In genomic region chr1:12409676-12410075, GRCh38 we compare ENCODE assay signal across 22 cellular contexts.
DNase-seq lines count a peak whose midpoint lies in the region; ATAC-seq and TF ChIP-seq lines count a peak whose summit lies in the region.
"Had no signal": no experiment of that assay in that cellular context is flagged by ENCODE, and none has a peak within 500 bp of the region (broad histone marks: within the 10 kb centered on the region; RNA-seq: fewer than 3 reads in every experiment).

No MANE protein-coding gene starts in this region.

- intact Hi-C loops in left lung (cut with DNase I): no loop called here
- intact Hi-C loops in gastrocnemius medialis (cut with DNase I; ENCODE audit: low total_unique reads): no loop called here

- H3K27ac Mint-ChIP-seq in activated naive CD8-positive, alpha-beta T cell treated with anti-CD3 and anti-CD28 coated beads, Interleukin-2, amount 50 U/mL, for 24 hours: peak overlapping the region; percentile 58
- H3K27ac Mint-ChIP-seq: activated T-cell treated with anti-CD3 and anti-CD28 coated beads, Interleukin-2, amount 50 U/mL, for 24 hours; HFFc6 had no signal

- in situ Hi-C loops in brain microvascular endothelial cell (cut with HindIII; ENCODE audit: low pct_ligation_motif_present, low sequenced_read_pairs) (no loop called here), gastrocnemius medialis (cut with MboI; ENCODE audit: low sequenced_read_pairs in 4 of 4) (loop anchor here (5.0 to 10.0 kb wide), 2 partner anchors 208 to 215 kb away; partner anchors contain the start of gene DHRS3 (in 2 of the 4))

- peaks cover 67% of the 10 kb centered on the region for H3K4me1 Mint-ChIP-seq in activated naive CD8-positive, alpha-beta T cell treated with anti-CD3 and anti-CD28 coated beads, Interleukin-2, amount 50 U/mL, for 24 hours

- H3K27ac ChIP-seq in brain microvascular endothelial cell (no peak overlapping the region), left lung (no peak overlapping the region), gastrocnemius medialis (peak overlapping the region in 2 of 4 donors; percentile 11 to 60), coronary artery (peak overlapping the region in 1 of 2 donors; percentile 26)
- H3K27ac ChIP-seq: adrenal gland, epithelial cell of prostate, pancreas had no signal

- H3K9me3 Mint-ChIP-seq in activated naive CD8-positive, alpha-beta T cell treated with anti-CD3 and anti-CD28 coated beads, Interleukin-2, amount 50 U/mL, for 24 hours: peaks cover 12% of the 10 kb centered on the region

- H3K4me3 Mint-ChIP-seq in activated naive CD8-positive, alpha-beta T cell treated with anti-CD3 and anti-CD28 coated beads, Interleukin-2, amount 50 U/mL, for 24 hours: no peak overlapping the region
- H3K4me3 Mint-ChIP-seq: activated T-cell treated with anti-CD3 and anti-CD28 coated beads, Interleukin-2, amount 50 U/mL, for 24 hours; HFFc6 had no signal

- no peaks in the 10 kb centered on the region for H3K27me3 Mint-ChIP-seq in activated naive CD8-positive, alpha-beta T cell treated with anti-CD3 and anti-CD28 coated beads, Interleukin-2, amount 50 U/mL, for 24 hours
- H3K27me3 Mint-ChIP-seq: activated T-cell treated with anti-CD3 and anti-CD28 coated beads, Interleukin-2, amount 50 U/mL, for 24 hours had no signal

- no peaks in the 10 kb centered on the region for H3K9me3 ChIP-seq in left lung
- no peaks in the 10 kb centered on the region for H3K9me3 ChIP-seq in gastrocnemius medialis
- H3K9me3 ChIP-seq: adrenal gland, Caco-2, pancreas had no signal

- H3K4me3 ChIP-seq in brain microvascular endothelial cell (ENCODE audit: low read depth, low read length): no peak overlapping the region
- no peak overlapping the region for H3K4me3 ChIP-seq in left lung
- no peak overlapping the region for H3K4me3 ChIP-seq in gastrocnemius medialis
- no peak overlapping the region for H3K4me3 ChIP-seq in coronary artery
- H3K4me3 ChIP-seq: adrenal gland, heart left ventricle, pancreas had no signal

- no peak for DNase-seq in activated naive CD8-positive, alpha-beta T cell treated with anti-CD3 and anti-CD28 coated beads, Interleukin-2, amount 50 U/mL, for 24 hours
- DNase-seq in brain microvascular endothelial cell (peak; percentile 42), left lung (no peak), gastrocnemius medialis (peak; percentile 16 to 51), coronary artery (ENCODE audit: low spot score) (no peak), NCI-H1436 treated with DMSO at 0.1 percent for 48 hours (lab: John Stamatoyannopoulos, UW) (no peak), activated gamma-delta T cell (lab: John Stamatoyannopoulos, UW) (no peak)
- DNase-seq: activated CD4-positive, alpha-beta T cell treated with anti-CD3 and anti-CD28 coated beads, Interleukin-2, amount 50 U/mL, for 4 hours; activated T-cell treated with anti-CD3 and anti-CD28 coated beads, Interleukin-2, amount 50 U/mL, for 24 hours; adrenal gland; Caco-2; cortex of kidney; heart left ventricle; HFFc6; islet precursor cell; NCI-H1048; NCI-H2107; NCI-H748 treated with DMSO at 0.1 percent for 48 hours; stimulated activated CD4-positive, alpha-beta T cell treated with anti-CD3 and anti-CD28 coated beads, Interleukin-15, amount 100 ng/mL, for 24 hours had no signal

- H3K36me3 ChIP-seq in brain microvascular endothelial cell (replicated peaks): peaks cover 10% of the 10 kb centered on the region
- H3K36me3 ChIP-seq in left lung: peaks cover 0 to 23% of the 10 kb centered on the region in 2 donors
- peaks cover 0 to 20% of the 10 kb centered on the region in 2 donors for H3K36me3 ChIP-seq in gastrocnemius medialis
- H3K36me3 ChIP-seq: pancreas had no signal

- peaks cover 23 to 39% of the 10 kb centered on the region in 2 donors for H3K4me1 ChIP-seq in left lung
- peaks cover 44 to 48% of the 10 kb centered on the region in 2 donors for H3K4me1 ChIP-seq in gastrocnemius medialis

- no peak for TF ChIP-seq POLR2A in gastrocnemius medialis (IDR thresholded peaks at IDR 0.05)

- TF ChIP-seq CTCF in brain microvascular endothelial cell (IDR thresholded peaks at IDR 0.05; ENCODE audit: low read depth, low read length, missing control alignments) (no peak), left lung (IDR thresholded peaks at IDR 0.05) (no peak), gastrocnemius medialis (IDR thresholded peaks at IDR 0.05 in 4 of 5, conservative IDR thresholded peaks at IDR 0.05 in 1 of 5) (no peak), coronary artery (IDR thresholded peaks at IDR 0.05) (no peak)

- peaks cover 59% of the 10 kb centered on the region for H3K36me3 Mint-ChIP-seq in activated naive CD8-positive, alpha-beta T cell treated with anti-CD3 and anti-CD28 coated beads, Interleukin-2, amount 50 U/mL, for 24 hours (ENCODE audit: low read depth)

- no peaks in the 10 kb centered on the region for H3K27me3 ChIP-seq in brain microvascular endothelial cell (replicated peaks)
- H3K27me3 ChIP-seq in left lung: no peaks in the 10 kb centered on the region
- no peaks in the 10 kb centered on the region for H3K27me3 ChIP-seq in gastrocnemius medialis
- H3K27me3 ChIP-seq: adrenal gland, heart left ventricle, pancreas had no signal

- no peak for ATAC-seq in activated naive CD8-positive, alpha-beta T cell treated with anti-CD3 and anti-CD28 coated beads, Interleukin-2, amount 50 U/mL, for 24 hours
- ATAC-seq in left lung (peak; percentile 32), gastrocnemius medialis (no peak), GM18907 (IDR thresholded peaks at IDR 0.05; ENCODE audit: unreplicated experiment) (no peak)
- ATAC-seq: heart left ventricle had no signal

Comparison
In these comparisons a context has a peak if more than half of its experiments do, and no peak if none do; other contexts are left out.
1. DNase-seq: peak in brain microvascular endothelial cell (single experiment) and gastrocnemius medialis (2 of 2); none in activated naive CD8-positive, alpha-beta T cell treated with anti-CD3 and anti-CD28 coated beads, Interleukin-2, amount 50 U/mL, for 24 hours (single experiment), left lung (0 of 2), coronary artery (single experiment), NCI-H1436 treated with DMSO at 0.1 percent for 48 hours (single experiment) and activated gamma-delta T cell (single experiment).